In genomic region chr2:42342061-42342794, GRCh38 we compare ENCODE assay signal across 8 cellular contexts. TPM values are rescaled to one million over a fixed set of nuclear protein-coding genes. Genes with fewer than 3 reads are reported as not detected.
DNase-seq lines count a peak whose midpoint lies in the region; ATAC-seq and TF ChIP-seq lines count a peak whose summit lies in the region.

No MANE protein-coding gene starts in this region.

- H3K79me1 ChIP-seq in mesenchymal stem cell (replicated peaks; ENCODE audit: low read length, poor library complexity, severe bottlenecking) = peaks cover 52% of the 10 kb centered on the region

- H3K23ac ChIP-seq in mesenchymal stem cell (ENCODE audit: low read length in 2 of 2) = peak overlapping the region in 1 of 2 experiments; percentile 51

- peak overlapping the region; percentile 65 for H2BK120ac ChIP-seq in mesenchymal stem cell (ENCODE audit: low read depth, low read length)

- no peak overlapping the region for H2BK5ac ChIP-seq in mesenchymal stem cell (ENCODE audit: low read depth, low read length, poor library complexity, severe bottlenecking)

- 0 out of 2 replicates have a peak overlapping the region, but pooled peaks have one; percentile 31 for H3K27ac ChIP-seq in HUES6 (ENCODE audit: low read depth, low read length)
- H3K27ac ChIP-seq in mesenchymal stem cell (ENCODE audit: low read length, poor library complexity, severe bottlenecking) = peak overlapping the region; percentile 68

- peak overlapping the region in 1 of 2 experiments; percentile 68 for H3K14ac ChIP-seq in mesenchymal stem cell (ENCODE audit: low read length in 2 of 2)

- peak overlapping the region; percentile 15 for H2AK5ac ChIP-seq in mesenchymal stem cell (ENCODE audit: low read length, severe bottlenecking)

- H3K4me1 ChIP-seq in HUES6 (ENCODE audit: control insufficient read depth, insufficient read depth, low read length) (peaks cover 22% of the 10 kb centered on the region), mesenchymal stem cell (ENCODE audit: control insufficient read depth, insufficient read depth, low read depth, low read length) (peaks cover 18% of the 10 kb centered on the region)

- peak; percentile 88 to 97 for DNase-seq in cardiac fibroblast (ENCODE audit: low read depth in 2 of 2)
- DNase-seq in mesenchymal stem cell = peak; percentile 93
- no peak for DNase-seq in GM19240 (ENCODE audit: insufficient read length, low spot score)
- DNase-seq in DMS153 treated with DMSO at 0.1 percent for 48 hours (lab: John Stamatoyannopoulos, UW; ENCODE audit: unreplicated experiment) = no peak
- no peak for DNase-seq in activated CD4-positive, alpha-beta T cell treated with anti-CD3 and anti-CD28 coated beads, Interleukin-2, amount 50 U/mL, for 4 hours

- H2AFZ ChIP-seq in mesenchymal stem cell (ENCODE audit: low read depth, low read length) = no peak overlapping the region

- peak overlapping the region; percentile 58 to 92 for H3K4ac ChIP-seq in mesenchymal stem cell (ENCODE audit: low read depth in 1 of 2, low read length in 2 of 2)

- peak overlapping the region; percentile 94 for H4K8ac ChIP-seq in mesenchymal stem cell (ENCODE audit: low read length)

- no peak overlapping the region for H2BK15ac ChIP-seq in mesenchymal stem cell (ENCODE audit: low read depth, poor library complexity, severe bottlenecking)

- H3K18ac ChIP-seq in mesenchymal stem cell (ENCODE audit: low read depth in 1 of 2, low read length in 2 of 2) = peak overlapping the region; percentile 78 to 88

- H3K9me3 ChIP-seq in HUES6 (ENCODE audit: control insufficient read depth, insufficient read depth, low read depth, low read length) (no peaks in the 10 kb centered on the region), mesenchymal stem cell (ENCODE audit: control insufficient read depth, low read length) (no peaks in the 10 kb centered on the region)

- H3K27me3 ChIP-seq in HUES6 (ENCODE audit: control insufficient read depth, insufficient read depth, low read length) = no peaks in the 10 kb centered on the region
- H3K27me3 ChIP-seq in mesenchymal stem cell (ENCODE audit: control insufficient read depth in 1 of 2, insufficient read depth in 1 of 2, low read length in 2 of 2) = no peaks in the 10 kb centered on the region

- 49% methylated on average over 8 of the region's 8 CpGs for WGBS in mesenchymal stem cell

- H4K91ac ChIP-seq in mesenchymal stem cell (ENCODE audit: low read length) = peak overlapping the region; percentile 90

- H3K9ac ChIP-seq in HUES6 (ENCODE audit: low read length) = peak overlapping the region; percentile 32
- H3K9ac ChIP-seq in mesenchymal stem cell (ENCODE audit: low read length) = peak overlapping the region; percentile 79

- TF ChIP-seq CTCF in cardiac fibroblast (IDR thresholded peaks at IDR 0.05; ENCODE audit: low read depth, low read length) = no peak

- H3K36me3 ChIP-seq in HUES6 (ENCODE audit: control insufficient read depth, insufficient read depth, low read length) (peaks cover 42% of the 10 kb centered on the region), mesenchymal stem cell (ENCODE audit: control insufficient read depth in 1 of 2, insufficient read depth in 2 of 2, low read depth in 1 of 2, low read length in 2 of 2) (peaks cover 52 to 55% of the 10 kb centered on the region in 2 experiments)

- peak overlapping the region; percentile 75 to 95 for H2BK12ac ChIP-seq in mesenchymal stem cell (ENCODE audit: low read length in 2 of 2)

- H3K4me3 ChIP-seq in HUES6 (ENCODE audit: low read depth, low read length) = no peak overlapping the region; the same call in 1 of the 2 replicates
- no peak overlapping the region for H3K4me3 ChIP-seq in cardiac fibroblast (replicated peaks in 1 of 2; ENCODE audit: low read depth in 2 of 2, low read length in 2 of 2)
- peak overlapping the region in 1 of 2 experiments; percentile 48 for H3K4me3 ChIP-seq in mesenchymal stem cell (ENCODE audit: insufficient read depth in 1 of 2, low read depth in 1 of 2, low read length in 2 of 2)

- ATAC-seq in GM18870 (IDR thresholded peaks at IDR 0.05; ENCODE audit: unreplicated experiment) = peak; percentile 45
- no peak for ATAC-seq in HG03342 (IDR thresholded peaks at IDR 0.05; ENCODE audit: unreplicated experiment)

- no peak overlapping the region for H3K4me2 ChIP-seq in mesenchymal stem cell (ENCODE audit: low read length, poor library complexity, severe bottlenecking)

RNA-seq across cellular contexts. Expression of gene COX7A2L, which starts 18.8 kb away (rescaled TPM):
- polyA plus RNA-seq in mesenchymal stem cell (2013, experiment 1 of 2) = 115 TPM
- polyA plus RNA-seq in mesenchymal stem cell (2013, experiment 2 of 2) = 115 TPM

Comparison
In these comparisons a context has a peak if more than half of its experiments do, and no peak if none do; other contexts are left out.
1. DNase-seq: peak in cardiac fibroblast (2 of 2) and mesenchymal stem cell (single experiment); none in GM19240 (single experiment), DMS153 treated with DMSO at 0.1 percent for 48 hours (single experiment) and activated CD4-positive, alpha-beta T cell treated with anti-CD3 and anti-CD28 coated beads, Interleukin-2, amount 50 U/mL, for 4 hours (0 of 2).